In the genomic region with DNA sequence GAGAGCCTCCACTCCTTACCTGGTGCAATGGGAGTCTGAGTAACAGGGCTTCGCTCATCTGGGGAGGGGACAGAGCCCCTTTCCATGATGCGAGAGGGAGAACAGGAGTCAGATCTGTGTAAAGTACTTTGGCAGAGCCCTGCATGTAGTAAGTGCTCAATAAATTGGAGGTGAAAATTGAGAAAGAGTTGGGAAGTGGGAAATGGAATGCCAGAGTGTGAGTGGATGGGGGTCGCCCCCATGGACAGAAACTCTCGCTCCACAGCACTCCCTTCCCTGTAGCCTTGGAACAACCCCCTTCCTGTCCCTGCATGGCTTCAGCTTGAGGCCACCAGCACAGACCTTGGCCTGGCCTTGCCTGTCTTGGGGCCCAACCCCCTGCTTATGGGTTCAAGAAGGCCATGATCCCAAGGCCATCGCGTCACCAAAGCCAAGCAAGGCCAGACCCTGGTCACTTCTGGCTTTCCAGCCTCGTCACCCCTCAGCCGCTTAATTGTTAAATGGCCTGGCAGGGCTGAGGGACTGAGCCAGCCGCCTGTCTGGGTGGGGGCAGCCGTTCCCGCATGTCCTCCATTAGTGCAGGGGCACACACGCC, we compare ENCODE assay signal across 13 cellular contexts.
DNase-seq lines count a peak whose midpoint lies in the region; ATAC-seq, FAIRE-seq and TF ChIP-seq lines count a peak whose summit lies in the region.
"Had no signal": no experiment of that assay in that cellular context is flagged by ENCODE, and none has a peak within 500 bp of the region (broad histone marks: within the 10 kb centered on the region; RNA-seq: fewer than 3 reads in every experiment).

No MANE protein-coding gene starts in this region.

- H3K9me3 Mint-ChIP-seq in Calu3 (ENCODE audit: low read depth, unreplicated experiment) = no peaks in the 10 kb centered on the region

- TF ChIP-seq POLR2A in breast epithelium (IDR thresholded peaks at IDR 0.05) (no peak), H54 (IDR thresholded peaks at IDR 0.05; ENCODE audit: low read depth, low read length) (no peak)

- no peak for FAIRE-seq in H54 (lab: Jason Lieb, UNC)

- peaks cover 54% of the 10 kb centered on the region for H3K4me1 Mint-ChIP-seq in Calu3 (ENCODE audit: low read depth, unreplicated experiment)

- peaks cover 13 to 21% of the 10 kb centered on the region in 2 donors for H3K4me1 ChIP-seq in breast epithelium
- peaks cover 39 to 48% (median 42%) of the 10 kb centered on the region in 3 donors for H3K4me1 ChIP-seq in skeletal muscle tissue (ENCODE audit: control insufficient read depth in 3 of 3, insufficient read depth in 3 of 3, low read length in 3 of 3)

- H3K4me3 ChIP-seq in breast epithelium = peak overlapping the region in 1 of 3 donors; percentile 9
- H3K4me3 ChIP-seq in skeletal muscle tissue (ENCODE audit: low read length in 3 of 3) = peak overlapping the region; percentile 7 to 66 (median 49)

- TSS peak; percentile 73 for BruUV-seq in Calu3 (replicated peaks; lab: Mats Ljungman, UMichigan)

- peak; percentile 2 for ATAC-seq in left lobe of liver

- no peak for DNase-seq in Calu3
- no peak for DNase-seq in breast epithelium (ENCODE audit: low spot score in 2 of 2)
- DNase-seq in left lobe of liver (ENCODE audit: low spot score) = no peak
- DNase-seq in activated CD4-positive, alpha-beta T cell treated with anti-CD3 and anti-CD28 coated beads for 1 hour = no peak
- no peak for DNase-seq in H54 (ENCODE audit: insufficient read length, low spot score)
- no peak for DNase-seq in SHP77 treated with DMSO at 0.1 percent for 48 hours (lab: John Stamatoyannopoulos, UW)
- DNase-seq in NCI-H69 (lab: John Stamatoyannopoulos, UW) = no peak
- DNase-seq: activated gamma-delta T cell; effector memory CD4-positive, alpha-beta T cell; KBM-7; NCI-H1930; stimulated activated CD4-positive, alpha-beta T cell treated with anti-CD3 and anti-CD28 coated beads, Interleukin-4, amount 100 ng/mL, for 4 hours had no signal

- intact Hi-C loops in Calu3 (cut with micrococcal nuclease; ENCODE audit: unreplicated experiment) = no loop called here
- intact Hi-C loops in breast epithelium (cut with DNase I; ENCODE audit: low total_unique reads) = no loop called here

- no peaks in the 10 kb centered on the region for H3K27me3 Mint-ChIP-seq in Calu3 (ENCODE audit: unreplicated experiment)

- peak overlapping the region; percentile 29 for H3K4me3 Mint-ChIP-seq in Calu3 (ENCODE audit: low read depth, unreplicated experiment)

- H3K36me3 Mint-ChIP-seq in Calu3 (ENCODE audit: insufficient read depth, unreplicated experiment) = peaks cover 18% of the 10 kb centered on the region

- H3K9me3 ChIP-seq in breast epithelium = no peaks in the 10 kb centered on the region
- no peaks in the 10 kb centered on the region for H3K9me3 ChIP-seq in skeletal muscle tissue (ENCODE audit: control insufficient read depth in 3 of 3, low read length in 3 of 3)

- TF ChIP-seq CTCF in Calu3 (IDR thresholded peaks at IDR 0.05; ENCODE audit: unreplicated experiment) (no peak), breast epithelium (IDR thresholded peaks at IDR 0.05) (no peak)

- H3K36me3 ChIP-seq in breast epithelium (no peaks in the 10 kb centered on the region), skeletal muscle tissue (ENCODE audit: control insufficient read depth in 3 of 3, insufficient read depth in 3 of 3, low read length in 3 of 3) (no peaks in the 10 kb centered on the region)

- CTCF ChIA-PET in Calu3 (lab: Charles Lee) = no interaction called here

- peak overlapping the region; percentile 93 for H3K27ac Mint-ChIP-seq in Calu3 (ENCODE audit: unreplicated experiment)

- no peaks in the 10 kb centered on the region for H3K27me3 ChIP-seq in breast epithelium
- H3K27me3 ChIP-seq in skeletal muscle tissue (ENCODE audit: control insufficient read depth in 3 of 3, insufficient read depth in 3 of 3, low read length in 3 of 3) = no peaks in the 10 kb centered on the region

- peak overlapping the region; percentile 98 for H3K27ac ChIP-seq in breast epithelium
- peak overlapping the region; percentile 94 for H3K27ac ChIP-seq in skeletal muscle tissue (ENCODE audit: low read depth, low read length)

- H3K9ac ChIP-seq in skeletal muscle tissue (ENCODE audit: low read depth in 1 of 3, low read length in 3 of 3) = peak overlapping the region; percentile 65 to 85 (median 82)
